19 cellular contexts compared by ENCODE assay signal in the genomic region with DNA sequence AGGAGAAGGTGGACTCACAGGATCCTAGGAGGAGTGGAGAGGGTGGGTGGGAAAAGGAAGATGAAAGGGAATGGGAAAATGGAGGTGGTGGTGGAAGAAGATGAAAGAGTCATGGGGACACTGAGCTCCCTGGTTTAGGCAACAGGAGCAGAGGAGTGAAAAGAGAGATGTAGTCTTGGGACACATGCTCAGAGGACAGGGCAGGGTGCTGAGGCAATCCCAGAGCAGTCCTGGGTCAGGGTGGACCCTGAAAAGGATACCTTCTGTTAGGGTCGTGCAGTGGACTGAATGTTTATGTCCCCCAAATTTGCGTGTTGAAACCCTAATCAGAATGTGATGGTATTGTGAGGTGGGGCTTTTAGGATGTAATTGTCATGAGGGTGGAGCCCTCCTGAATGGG. TPM values are rescaled to one million over a fixed set of nuclear protein-coding genes. Genes with fewer than 3 reads are reported as not detected.
A peak's percentile ranks its signal among the peaks of the same experiment; 100 is the strongest.
DNase-seq lines count a peak whose midpoint lies in the region; ATAC-seq, FAIRE-seq and TF ChIP-seq lines count a peak whose summit lies in the region.
"Had no signal": no experiment of that assay in that cellular context is flagged by ENCODE, and none has a peak within 500 bp of the region (broad histone marks: within the 10 kb centered on the region; RNA-seq: fewer than 3 reads in every experiment).

No MANE protein-coding gene starts in this region.

- H3K4me3 Mint-ChIP-seq in naive thymus-derived CD4-positive, alpha-beta T cell = no peak overlapping the region
- H3K4me3 Mint-ChIP-seq: CD14-positive monocyte; CD4-positive, alpha-beta memory T cell had no signal

- H3K9me3 ChIP-seq in HEK293 (ENCODE audit: control insufficient read depth, insufficient read depth, low read depth, low read length) (no peaks in the 10 kb centered on the region), K562 (replicated peaks; ENCODE audit: control insufficient read depth, insufficient read depth, low read depth, low read length) (no peaks in the 10 kb centered on the region)
- no peaks in the 10 kb centered on the region for H3K9me3 ChIP-seq in naive thymus-derived CD4-positive, alpha-beta T cell (ENCODE audit: control insufficient read depth in 2 of 3, low read length in 3 of 3)
- H3K9me3 ChIP-seq: BLaER1, HAP-1 had no signal

- H4K20me1 ChIP-seq in K562 (replicated peaks; ENCODE audit: control insufficient read depth, insufficient read depth, low read length) = no peaks in the 10 kb centered on the region
- H4K20me1 ChIP-seq: BLaER1 had no signal

- H3K4me1 Mint-ChIP-seq in naive thymus-derived CD4-positive, alpha-beta T cell = peaks cover 0 to 6% (median 0%) of the 10 kb centered on the region in 7 donors
- H3K4me1 Mint-ChIP-seq: CD14-positive monocyte; CD4-positive, alpha-beta memory T cell had no signal

- peaks cover 11 to 37% of the 10 kb centered on the region in 2 experiments; a peak in 2 of 3 replicates for H3K36me3 ChIP-seq in HEK293 (ENCODE audit: control insufficient read depth in 2 of 2, insufficient read depth in 1 of 2, low read length in 2 of 2)
- peaks cover 34% of the 10 kb centered on the region for H3K36me3 ChIP-seq in K562 (ENCODE audit: control insufficient read depth, insufficient read depth, low read length)
- peaks cover 8 to 23% (median 12%) of the 10 kb centered on the region in 3 experiments for H3K36me3 ChIP-seq in naive thymus-derived CD4-positive, alpha-beta T cell (ENCODE audit: control insufficient read depth in 2 of 3, insufficient read depth in 3 of 3, low read length in 3 of 3)

- H3K4me3 ChIP-seq in HEK293 (ENCODE audit: low read depth, low read length) (no peak overlapping the region), K562 (no peak overlapping the region)
- H3K4me3 ChIP-seq in naive thymus-derived CD4-positive, alpha-beta T cell (ENCODE audit: low read length) = no peak overlapping the region
- H3K4me3 ChIP-seq: BLaER1, GM23248, HAP-1 had no signal

- H3K4me1 ChIP-seq in HEK293 (ENCODE audit: control insufficient read depth, insufficient read depth, low read length) (no peaks in the 10 kb centered on the region), K562 (replicated peaks in 1 of 2; ENCODE audit: control insufficient read depth in 2 of 2, insufficient read depth in 2 of 2, low read length in 2 of 2) (no peaks in the 10 kb centered on the region)
- H3K4me1 ChIP-seq in naive thymus-derived CD4-positive, alpha-beta T cell (ENCODE audit: control insufficient read depth in 2 of 2, insufficient read depth in 2 of 2, low read length in 2 of 2) = no peaks in the 10 kb centered on the region
- H3K4me1 ChIP-seq: BLaER1, HAP-1 had no signal

- no peak overlapping the region for H3K27ac Mint-ChIP-seq in naive thymus-derived CD4-positive, alpha-beta T cell
- H3K27ac Mint-ChIP-seq: CD4-positive, alpha-beta memory T cell had no signal

- WGBS in K562 (ENCODE audit: insufficient coverage, low coverage, missing lambda C conversion rate) = 14% methylated on average over 2 of the region's 2 CpGs

- H3K9me3 Mint-ChIP-seq in naive thymus-derived CD4-positive, alpha-beta T cell = no peaks in the 10 kb centered on the region
- H3K9me3 Mint-ChIP-seq: CD4-positive, alpha-beta memory T cell had no signal

- FAIRE-seq in K562 (lab: Jason Lieb, UNC) = no peak
- FAIRE-seq: GM12892, GM18507 had no signal

- peak; percentile 13 for ATAC-seq in Right ventricle myocardium inferior
- peak; percentile 58; the same call in 2 of the 3 replicates for ATAC-seq in K562
- ATAC-seq in naive thymus-derived CD4-positive, alpha-beta T cell = peak; percentile 32
- ATAC-seq in HG03342 (IDR thresholded peaks at IDR 0.05; ENCODE audit: unreplicated experiment) = no peak

- DNase-seq in Right ventricle myocardium inferior (ENCODE audit: missing footprints) = no peak
- no peak for DNase-seq in cardiac septum (ENCODE audit: low spot score)
- no peak for DNase-seq in K562 (ENCODE audit: extremely low read depth in 1 of 4, low spot score in 3 of 4)
- no peak for DNase-seq in naive thymus-derived CD4-positive, alpha-beta T cell
- DNase-seq in pons (ENCODE audit: low spot score) = no peak
- DNase-seq: 8988T; CD4-positive, alpha-beta memory T cell; DMS153; DMS79; GDM1; GM23248 had no signal

- CTCF ChIA-PET in HEK293 (lab: Yijun Ruan, JAX) (interaction anchor here (0.6 to 1.1 kb wide), 3 partner anchors 106 to 388 kb away, joined by 3 read pairs; no protein-coding TSS in a partner anchor), K562 (lab: Yijun Ruan, JAX; ENCODE audit: low intra/inter-chr PET ratio) (no interaction called here)
- CTCF ChIA-PET in naive thymus-derived CD4-positive, alpha-beta T cell (lab: Charles Lee) = no interaction called here

- TF ChIP-seq POLR2A in K562 (conservative IDR thresholded peaks at IDR 0.05) = no peak

- H3K4me2 ChIP-seq in K562 (ENCODE audit: insufficient read depth, low read length) = no peak overlapping the region
- H3K4me2 ChIP-seq: BLaER1 had no signal

- H3K27me3 Mint-ChIP-seq in naive thymus-derived CD4-positive, alpha-beta T cell = peaks cover 0 to 5% (median 0%) of the 10 kb centered on the region in 5 donors
- H3K27me3 Mint-ChIP-seq: CD4-positive, alpha-beta memory T cell had no signal

- no peak overlapping the region for H2AFZ ChIP-seq in K562 (ENCODE audit: low read depth, low read length)
- H2AFZ ChIP-seq: GM23248 had no signal

- H3K27me3 ChIP-seq in K562 (ENCODE audit: control insufficient read depth in 2 of 2, insufficient read depth in 2 of 2, low read length in 2 of 2) = no peaks in the 10 kb centered on the region
- H3K27me3 ChIP-seq in naive thymus-derived CD4-positive, alpha-beta T cell (ENCODE audit: control insufficient read depth in 2 of 2, insufficient read depth in 2 of 2, low read length in 2 of 2) = no peaks in the 10 kb centered on the region
- H3K27me3 ChIP-seq: BLaER1 had no signal

- no TSS peak for BruUV-seq in K562 (replicated peaks; lab: Mats Ljungman, UMichigan)

- peaks cover 2 to 30% (median 11%) of the 10 kb centered on the region in 5 donors for H3K36me3 Mint-ChIP-seq in naive thymus-derived CD4-positive, alpha-beta T cell

- peaks cover 3% of the 10 kb centered on the region for H3K9me1 ChIP-seq in K562 (ENCODE audit: control insufficient read depth, insufficient read depth, low read length)

- no peak for TF ChIP-seq CTCF in HEK293 (tag by site-specific recombination; IDR thresholded peaks at IDR 0.05)
- TF ChIP-seq CTCF in K562 (IDR thresholded peaks at IDR 0.05 in 2 of 3, conservative IDR thresholded peaks at IDR 0.05 in 1 of 3; ENCODE audit: insufficient read depth in 2 of 3, low read depth in 1 of 3, low read length in 3 of 3) = no peak

- no peak overlapping the region for H3K9ac ChIP-seq in K562 (ENCODE audit: insufficient read depth in 1 of 2, low read depth in 2 of 2, low read length in 2 of 2)
- H3K9ac ChIP-seq: BLaER1, GM23248 had no signal

- POLR2A ChIA-PET in HEK293 (lab: Yijun Ruan, JAX) = no interaction called here
- POLR2A ChIA-PET in K562 (lab: Yijun Ruan, JAX) = no interaction called here
- POLR2A ChIA-PET in naive thymus-derived CD4-positive, alpha-beta T cell (lab: Charles Lee) = interaction anchor here (0.5 kb wide), 1 partner anchor 305 kb away, joined by 3 read pairs; no protein-coding TSS in a partner anchor

- no peak overlapping the region for H3K27ac ChIP-seq in HEK293 (ENCODE audit: extremely low read depth, low read depth, low read length)
- H3K27ac ChIP-seq in K562 (ENCODE audit: extremely low read depth, low read depth, low read length) = no peak overlapping the region
- H3K27ac ChIP-seq in naive thymus-derived CD4-positive, alpha-beta T cell (ENCODE audit: low read depth, low read length) = no peak overlapping the region
- H3K27ac ChIP-seq: BLaER1, GM23248, HL-60 had no signal

- H3K79me2 ChIP-seq in K562 (ENCODE audit: control insufficient read depth, insufficient read depth, low read length) = no peaks in the 10 kb centered on the region

- intact Hi-C loops in Right ventricle myocardium inferior (cut with DNase I) (no loop called here), cardiac septum (cut with DNase I) (no loop called here), K562 (cut with micrococcal nuclease) (no loop called here)
- intact Hi-C loops in naive thymus-derived CD4-positive, alpha-beta T cell (cut with micrococcal nuclease) = loop anchor here (10.0 kb wide), 1 partner anchor 106 kb away; no protein-coding TSS in a partner anchor

- no peak for TF ChIP-seq RAD21 in K562 (CRISPR knock-in tag; conservative IDR thresholded peaks at IDR 0.05 in 1 of 2, IDR thresholded peaks at IDR 0.05 in 1 of 2)

- TF ChIP-seq EP300 in K562 (IDR thresholded peaks at IDR 0.05; ENCODE audit: low read length) = no peak

- in situ Hi-C loops in K562 (cut with MboI) = no loop called here

TF ChIP-seq in HEK293, 187 proteins besides CTCF, POLR2A, EP300 and RAD21 (continues in another document):
- 0 out of 2 replicates have a peak, but pooled peaks have one; percentile 28 for TF ChIP-seq EGR2 (tag by site-specific recombination; IDR thresholded peaks at IDR 0.05; ENCODE audit: low read depth)
- TF ChIP-seq ZNF426 (tag by site-specific recombination; IDR thresholded peaks at IDR 0.05) = no peak

TF ChIP-seq in K562, 482 proteins besides CTCF, POLR2A, EP300 and RAD21 (continues in another document):
- TF ChIP-seq ZNF707 (CRISPR knock-in tag; conservative IDR thresholded peaks at IDR 0.05) = no peak
- TF ChIP-seq HDAC2 (IDR thresholded peaks at IDR 0.05) = no peak
- TF ChIP-seq ZSCAN32 (CRISPR knock-in tag; IDR thresholded peaks at IDR 0.05) = no peak
- no peak for TF ChIP-seq SMARCB1 (IDR thresholded peaks at IDR 0.05; ENCODE audit: insufficient read length, low read depth)

RNA-seq across cellular contexts. Expression of a gene that starts 37.9 kb away (rescaled TPM):
- total RNA-seq in Right ventricle myocardium inferior (309 TPM), cardiac septum (216 TPM), K562 (2014; rRNA removed) (81.1 and 90.5 TPM in 2 replicates), K562 (2014; rRNA removed; fragmentation: Illumina TruSeq; extraction: Trizol) (122 and 136 TPM in 2 replicates), K562 (2015; rRNA removed; fragmentation: Illumina TruSeq; extraction: Trizol) (113 and 123 TPM in 2 replicates), K562 (2021) (108 and 122 TPM in 2 replicates)
- 25.2 and 55.9 TPM in 2 replicates for total RNA-seq in K562 (2011; cell fraction: chromatin; rRNA removed; ENCODE audit: low replicate concordance)
- 17.0 and 31.5 TPM in 2 replicates for total RNA-seq in K562 (2011; cell fraction: nucleolus; rRNA removed)
- total RNA-seq in K562 (2011; cell fraction: nucleoplasm; rRNA removed) = 32.8 and 48.8 TPM in 2 replicates
- polyA plus RNA-seq in K562 (2011; rRNA removed) (64.2 and 112 TPM in 2 replicates), K562 (2014; fragmentation: Illumina TruSeq; extraction: Trizol) (108 and 114 TPM in 2 replicates), K562 (2014; fragmentation: Nextera tagmentation; extraction: Ambion mirVana) (100 to 1,000 TPM; 261 to 325 TPM), K562 (2014; rRNA removed) (115 and 127 TPM in 2 replicates)
- polyA plus RNA-seq in K562 (2011; cell fraction: cytosol; rRNA removed) = 36.6 and 56.1 TPM in 2 replicates
- 34.7 and 35.0 TPM in 2 replicates for polyA plus RNA-seq in K562 (2011; cell fraction: nucleus; rRNA removed)
- 97.4 and 110 TPM in 2 replicates for polyA plus RNA-seq in K562 (2012)
- 34.6 and 43.1 TPM in 2 replicates for polyA minus RNA-seq in K562 (2011; rRNA and poly(A)+ RNA removed)
- 27.5 and 29.7 TPM in 2 replicates for polyA minus RNA-seq in K562 (2011; cell fraction: cytosol; rRNA and poly(A)+ RNA removed)
- polyA minus RNA-seq in K562 (2011; cell fraction: nucleus; rRNA and poly(A)+ RNA removed) = 24.3 and 25.8 TPM in 2 replicates
- total RNA-seq in naive thymus-derived CD4-positive, alpha-beta T cell = 10 to 100 TPM; 45.1 to 63.6 (median 47.9) TPM
- polyA plus RNA-seq in naive thymus-derived CD4-positive, alpha-beta T cell = 10 to 100 TPM; 85.8 to 85.9 TPM

Comparison
In these comparisons a context has a peak if more than half of its experiments do, and no peak if none do; other contexts are left out.
1. intact Hi-C loops: an anchor here in naive thymus-derived CD4-positive, alpha-beta T cell (10.0 kb wide); none called in Right ventricle myocardium inferior, cardiac septum and K562.